In the genomic region with DNA sequence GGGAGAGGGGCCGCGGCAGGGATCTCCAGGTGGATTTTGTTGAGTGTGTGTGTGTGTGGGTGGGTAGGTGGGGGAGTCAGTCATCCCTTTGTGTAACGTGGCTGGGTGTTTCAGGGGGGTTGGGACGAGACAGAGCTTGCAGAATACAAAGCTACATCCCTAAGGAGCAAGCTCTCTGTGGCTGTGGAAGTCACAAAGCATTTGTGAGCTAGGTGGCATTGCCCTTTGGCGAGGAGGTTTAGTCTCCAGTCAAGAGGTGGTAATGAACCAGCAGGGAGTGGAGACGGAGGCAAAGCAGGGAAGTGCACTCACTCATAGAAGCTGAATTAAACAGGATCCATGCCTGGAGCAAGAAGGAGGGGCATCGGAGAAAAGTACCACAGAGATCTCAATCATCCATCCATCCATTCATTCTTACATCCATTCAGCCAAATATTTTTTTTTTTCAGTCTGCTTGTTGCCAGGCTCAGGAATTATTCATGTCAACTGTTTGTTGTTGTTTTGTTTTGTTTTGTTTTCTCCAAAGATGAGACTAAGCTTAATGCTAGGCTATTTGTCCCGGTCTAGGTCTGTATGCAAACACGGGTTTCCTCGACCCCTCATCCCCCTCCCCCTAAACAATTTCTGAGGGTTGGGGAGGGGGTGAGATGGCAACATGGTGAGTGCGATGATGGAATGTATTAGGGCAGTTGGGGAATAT, we compare ENCODE assay signal across 13 cellular contexts. TPM values are rescaled to one million over a fixed set of nuclear protein-coding genes. Genes with fewer than 3 reads are reported as not detected.
A peak's percentile ranks its signal among the peaks of the same experiment; 100 is the strongest.
DNase-seq lines count a peak whose midpoint lies in the region; ATAC-seq and TF ChIP-seq lines count a peak whose summit lies in the region.
"Had no signal": no experiment of that assay in that cellular context is flagged by ENCODE, and none has a peak within 500 bp of the region (broad histone marks: within the 10 kb centered on the region; RNA-seq: fewer than 3 reads in every experiment).

No MANE protein-coding gene starts in this region.

- WGBS in smooth muscle cell (ENCODE audit: low lambda C conversion rate): 17% methylated on average over 11 of the region's 11 CpGs

- no peak overlapping the region for H2AFZ ChIP-seq in smooth muscle cell (ENCODE audit: low read depth)

- H3K36me3 Mint-ChIP-seq in WTC11: no peaks in the 10 kb centered on the region
- H3K36me3 Mint-ChIP-seq in activated CD8-positive, alpha-beta T cell treated with anti-CD3 and anti-CD28 coated beads, Interleukin-2, amount 10 ng/mL, durations not matched to agents 7 days and 5 days (ENCODE audit: low read depth): no peaks in the 10 kb centered on the region

- peak; percentile 53 for DNase-seq in NCI-H82 (lab: John Stamatoyannopoulos, UW)
- DNase-seq in NCI-H82 treated with DMSO at 0.1 percent for 48 hours (lab: John Stamatoyannopoulos, UW; ENCODE audit: unreplicated experiment): no peak
- DNase-seq in WTC11 (ENCODE audit: low spot score): no peak
- peak; percentile 10 for DNase-seq in iPS-NIHi7 (ENCODE audit: extremely low spot score)
- no peak for DNase-seq in smooth muscle cell (lab: John Stamatoyannopoulos, UW; ENCODE audit: unreplicated experiment)
- no peak for DNase-seq in omental fat pad (ENCODE audit: low spot score)
- DNase-seq in activated CD8-positive, alpha-beta T cell treated with anti-CD3 and anti-CD28 coated beads, Interleukin-2, amount 10 ng/mL, durations not matched to agents 7 days and 5 days: no peak
- DNase-seq: activated CD4-positive, alpha-beta T cell treated with anti-CD3 and anti-CD28 coated beads for 48 hours; activated T-cell treated with anti-CD3 and anti-CD28 coated beads, Interleukin-2, amount 50 U/mL, for 24 hours; MM.1S; RPMI8226 had no signal

- no peaks in the 10 kb centered on the region for H4K20me1 ChIP-seq in smooth muscle cell (ENCODE audit: low read depth)

- CTCF ChIA-PET in WTC11 (lab: Charles Lee): no interaction called here
- CTCF ChIA-PET in activated CD8-positive, alpha-beta T cell treated with anti-CD3 and anti-CD28 coated beads, Interleukin-2, amount 10 ng/mL, durations not matched to agents 7 days and 5 days (lab: Charles Lee): no interaction called here

- peak overlapping the region; percentile 84 for H3K4me3 Mint-ChIP-seq in WTC11
- H3K4me3 Mint-ChIP-seq in activated CD8-positive, alpha-beta T cell treated with anti-CD3 and anti-CD28 coated beads, Interleukin-2, amount 10 ng/mL, durations not matched to agents 7 days and 5 days: no peak overlapping the region
- H3K4me3 Mint-ChIP-seq: activated T-cell treated with anti-CD3 and anti-CD28 coated beads, Interleukin-2, amount 50 U/mL, for 24 hours had no signal

- H3F3A ChIP-seq in smooth muscle cell (ENCODE audit: low read depth): no peaks in the 10 kb centered on the region

- TF ChIP-seq CTCF in WTC11 (IDR thresholded peaks at IDR 0.05) (no peak), smooth muscle cell (IDR thresholded peaks at IDR 0.05; ENCODE audit: borderline replicate concordance, insufficient read depth, poor library complexity, severe bottlenecking) (no peak), omental fat pad (IDR thresholded peaks at IDR 0.05) (no peak)

- no peaks in the 10 kb centered on the region for H3K79me2 ChIP-seq in smooth muscle cell (ENCODE audit: low read depth)

- H3K4me3 ChIP-seq in smooth muscle cell: peak overlapping the region; percentile 29

- H3K27ac ChIP-seq in smooth muscle cell (ENCODE audit: low read depth): no peak overlapping the region

- POLR2A ChIA-PET in WTC11 (lab: Charles Lee): no interaction called here
- POLR2A ChIA-PET in activated CD8-positive, alpha-beta T cell treated with anti-CD3 and anti-CD28 coated beads, Interleukin-2, amount 10 ng/mL, durations not matched to agents 7 days and 5 days (lab: Charles Lee): no interaction called here

- H3K27me3 Mint-ChIP-seq in WTC11 (ENCODE audit: low read depth): peaks cover 36% of the 10 kb centered on the region
- no peaks in the 10 kb centered on the region for H3K27me3 Mint-ChIP-seq in activated CD8-positive, alpha-beta T cell treated with anti-CD3 and anti-CD28 coated beads, Interleukin-2, amount 10 ng/mL, durations not matched to agents 7 days and 5 days (ENCODE audit: low read depth)

- no peak overlapping the region for H3K9ac ChIP-seq in smooth muscle cell (ENCODE audit: low read depth)

- no peaks in the 10 kb centered on the region for H3K36me3 ChIP-seq in smooth muscle cell (ENCODE audit: low read depth)

- ATAC-seq in WTC11: peak; percentile 45
- ATAC-seq in omental fat pad (ENCODE audit: low FRiP score): no peak
- ATAC-seq in activated CD8-positive, alpha-beta T cell treated with anti-CD3 and anti-CD28 coated beads, Interleukin-2, amount 10 ng/mL, durations not matched to agents 7 days and 5 days: no peak
- no peak for ATAC-seq in GM19023 (IDR thresholded peaks at IDR 0.05; ENCODE audit: unreplicated experiment)

- H3K4me1 ChIP-seq in smooth muscle cell (ENCODE audit: low read depth): peaks cover 8% of the 10 kb centered on the region

- no peaks in the 10 kb centered on the region for H3K9me3 ChIP-seq in smooth muscle cell (replicated peaks; ENCODE audit: low read depth)

- no peak overlapping the region for H3K27ac Mint-ChIP-seq in WTC11
- no peak overlapping the region for H3K27ac Mint-ChIP-seq in activated CD8-positive, alpha-beta T cell treated with anti-CD3 and anti-CD28 coated beads, Interleukin-2, amount 10 ng/mL, durations not matched to agents 7 days and 5 days
- H3K27ac Mint-ChIP-seq: activated T-cell treated with anti-CD3 and anti-CD28 coated beads, Interleukin-2, amount 50 U/mL, for 24 hours had no signal

- H3K27me3 ChIP-seq in smooth muscle cell (ENCODE audit: low read depth): peaks cover 48% of the 10 kb centered on the region

- H3K4me1 Mint-ChIP-seq in WTC11: peaks cover 11% of the 10 kb centered on the region
- H3K4me1 Mint-ChIP-seq in activated CD8-positive, alpha-beta T cell treated with anti-CD3 and anti-CD28 coated beads, Interleukin-2, amount 10 ng/mL, durations not matched to agents 7 days and 5 days (ENCODE audit: low read depth): no peaks in the 10 kb centered on the region

- H3K4me2 ChIP-seq in smooth muscle cell: peak overlapping the region; percentile 68

- no peaks in the 10 kb centered on the region for H3K9me3 Mint-ChIP-seq in WTC11
- no peaks in the 10 kb centered on the region for H3K9me3 Mint-ChIP-seq in activated CD8-positive, alpha-beta T cell treated with anti-CD3 and anti-CD28 coated beads, Interleukin-2, amount 10 ng/mL, durations not matched to agents 7 days and 5 days (ENCODE audit: insufficient read depth)

TF ChIP-seq in WTC11, 78 proteins besides CTCF, POLR2A, EP300 and RAD21 (continues in another document):
- TF ChIP-seq NR3C1 (CRISPR knock-in tag; conservative IDR thresholded peaks at IDR 0.05; ENCODE audit: low read depth) (no peak), SMAD3 (CRISPR knock-in tag; IDR thresholded peaks at IDR 0.05; ENCODE audit: borderline replicate concordance) (no peak), ZMAT4 (CRISPR knock-in tag; IDR thresholded peaks at IDR 0.05) (no peak), AFF4 (CRISPR knock-in tag; IDR thresholded peaks at IDR 0.05; ENCODE audit: borderline replicate concordance) (no peak), ZNF138 (CRISPR knock-in tag; conservative IDR thresholded peaks at IDR 0.05) (no peak), ZNF423 (CRISPR knock-in tag; IDR thresholded peaks at IDR 0.05) (no peak), SOX15 (CRISPR knock-in tag; IDR thresholded peaks at IDR 0.05) (no peak), CREM (CRISPR knock-in tag; IDR thresholded peaks at IDR 0.05) (no peak), NFYB (CRISPR knock-in tag; conservative IDR thresholded peaks at IDR 0.05; ENCODE audit: low read depth) (no peak)
- TF ChIP-seq, protein P1, sequence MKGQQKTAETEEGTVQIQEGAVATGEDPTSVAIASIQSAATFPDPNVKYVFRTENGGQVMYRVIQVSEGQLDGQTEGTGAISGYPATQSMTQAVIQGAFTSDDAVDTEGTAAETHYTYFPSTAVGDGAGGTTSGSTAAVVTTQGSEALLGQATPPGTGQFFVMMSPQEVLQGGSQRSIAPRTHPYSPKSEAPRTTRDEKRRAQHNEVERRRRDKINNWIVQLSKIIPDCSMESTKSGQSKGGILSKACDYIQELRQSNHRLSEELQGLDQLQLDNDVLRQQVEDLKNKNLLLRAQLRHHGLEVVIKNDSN (CRISPR knock-in tag; IDR thresholded peaks at IDR 0.05): no peak

RNA-seq across cellular contexts. Expression of gene HCRTR2, which starts 0.9 kb away (rescaled TPM):
- total RNA-seq in WTC11 (2021) (not detected in 3 replicates), smooth muscle cell (1.6 and 2.4 TPM in 2 replicates), omental fat pad (not detected)
- 0.47 and 0.78 TPM in 2 replicates for polyA plus RNA-seq in smooth muscle cell
- not detected for total RNA-seq in activated CD8-positive, alpha-beta T cell treated with anti-CD3 and anti-CD28 coated beads, Interleukin-2, amount 10 ng/mL, durations not matched to agents 7 days and 5 days
- polyA plus RNA-seq: keratinocyte had no signal

Comparison
In these comparisons a context has a peak if more than half of its experiments do, and no peak if none do; other contexts are left out.
1. DNase-seq: peak in NCI-H82 (single experiment) and iPS-NIHi7 (single experiment); none in NCI-H82 treated with DMSO at 0.1 percent for 48 hours (single experiment), WTC11 (single experiment), smooth muscle cell (single experiment), omental fat pad (single experiment) and activated CD8-positive, alpha-beta T cell treated with anti-CD3 and anti-CD28 coated beads, Interleukin-2, amount 10 ng/mL, durations not matched to agents 7 days and 5 days (single experiment).